Comparison of ENCODE assay signal across 13 cellular contexts in genomic region chr16:85996843-85997242, GRCh38.
"Had no signal": no experiment of that assay in that cellular context is flagged by ENCODE, and none has a peak within 500 bp of the region (broad histone marks: within the 10 kb centered on the region; RNA-seq: fewer than 3 reads in every experiment).

No MANE protein-coding gene starts in this region.

- ATAC-seq: foreskin keratinocyte; left colon; natural killer cell treated with Interleukin-12 subunit alpha and Interleukin-12 subunit beta and Interleukin-15 and Interleukin-18, amount 100 ng/mL, for 72 hours; right lobe of liver; T-helper 17 cell had no signal

- H3K9me3 ChIP-seq: prostate gland, right lobe of liver, thoracic aorta had no signal

- H3K4me3 ChIP-seq: prostate gland, right lobe of liver, thoracic aorta had no signal

- H3K27ac ChIP-seq: foreskin keratinocyte, prostate gland, right lobe of liver, thoracic aorta had no signal

- H3K36me3 ChIP-seq: prostate gland, right lobe of liver, thoracic aorta had no signal

- H3K4me3 Mint-ChIP-seq: natural killer cell treated with Interleukin-12 subunit alpha and Interleukin-12 subunit beta and Interleukin-15 and Interleukin-18, amount 100 ng/mL, for 72 hours had no signal

- DNase-seq: activated effector memory CD4-positive, alpha-beta T cell treated with anti-CD3 and anti-CD28 coated beads, Interleukin-2, amount 50 U/mL, for 16 hours; activated T-cell treated with anti-CD3 and anti-CD28 coated beads, Interleukin-2, amount 50 U/mL, for 1 hour; foreskin keratinocyte; mammary epithelial cell; nucleus accumbens; stimulated activated CD4-positive, alpha-beta T cell treated with anti-CD3 and anti-CD28 coated beads, Interleukin-2, amount 100 ng/mL, for 24 hours; stimulated activated naive CD4-positive, alpha-beta T cell treated with Interleukin-2 at 50 U/mL for 16 hours; T-helper 17 cell had no signal

- H3K9me3 Mint-ChIP-seq: natural killer cell treated with Interleukin-12 subunit alpha and Interleukin-12 subunit beta and Interleukin-15 and Interleukin-18, amount 100 ng/mL, for 72 hours had no signal

- H3K4me1 ChIP-seq: foreskin keratinocyte, prostate gland, right lobe of liver had no signal

- H3K36me3 Mint-ChIP-seq: natural killer cell treated with Interleukin-12 subunit alpha and Interleukin-12 subunit beta and Interleukin-15 and Interleukin-18, amount 100 ng/mL, for 72 hours had no signal

- H3K27ac Mint-ChIP-seq: T-helper 17 cell had no signal

- H3K27me3 ChIP-seq: foreskin keratinocyte, right lobe of liver had no signal
